10 cellular contexts compared by ENCODE assay signal in genomic region chr5:1568201-1568979, GRCh38. TPM values are rescaled to one million over a fixed set of nuclear protein-coding genes. Genes with fewer than 3 reads are reported as not detected.
DNase-seq lines count a peak whose midpoint lies in the region; ATAC-seq and TF ChIP-seq lines count a peak whose summit lies in the region.
"Had no signal": no experiment of that assay in that cellular context is flagged by ENCODE, and none has a peak within 500 bp of the region (broad histone marks: within the 10 kb centered on the region; RNA-seq: fewer than 3 reads in every experiment).

No MANE protein-coding gene starts in this region.

- no peaks in the 10 kb centered on the region for H3K27me3 ChIP-seq in heart right ventricle

- BruUV-seq in OCI-LY7 (replicated peaks; lab: Mats Ljungman, UMichigan) = no TSS peak

- CTCF ChIA-PET in OCI-LY7 (lab: Charles Lee; ENCODE audit: unreplicated experiment) = no interaction called here

- intact Hi-C loops in heart right ventricle (cut with DNase I) = no loop called here
- intact Hi-C loops in sciatic nerve (cut with DNase I) = no loop called here
- intact Hi-C loops in OCI-LY7 (cut with micrococcal nuclease; ENCODE audit: unreplicated experiment) = no loop called here

- H3K9me3 ChIP-seq in heart right ventricle = no peaks in the 10 kb centered on the region
- peaks cover 6% of the 10 kb centered on the region; the same call in 1 of the 2 replicates for H3K9me3 ChIP-seq in OCI-LY7 (ENCODE audit: low read length)

- DNase-seq in EH (ENCODE audit: low read depth) (peak; percentile 90), heart right ventricle (peak in 1 of 2 donors; percentile 20), sciatic nerve (ENCODE audit: low spot score) (no peak), OCI-LY7 (ENCODE audit: low spot score) (no peak), medulla oblongata (ENCODE audit: extremely low spot score) (no peak)
- DNase-seq: activated naive CD4-positive, alpha-beta T cell treated with anti-CD3 and anti-CD28 coated beads, Interleukin-2, amount 50 U/mL, for 16 hours had no signal

- no peaks in the 10 kb centered on the region for H3K79me2 ChIP-seq in OCI-LY7 (ENCODE audit: insufficient read depth, low read depth, low read length)

- POLR2A ChIA-PET in OCI-LY7 (lab: Charles Lee) = no interaction called here

- ATAC-seq in SK-N-SH treated with all-trans-retinoic acid at 6 μM for 48 hours (peak; percentile 76), heart right ventricle (peak; percentile 58 to 89 (median 76)), sciatic nerve (peak; percentile 77), HG03095 (IDR thresholded peaks at IDR 0.05; ENCODE audit: unreplicated experiment) (no peak), HG03460 (IDR thresholded peaks at IDR 0.05; ENCODE audit: unreplicated experiment) (no peak)

- no peaks in the 10 kb centered on the region for H4K20me1 ChIP-seq in OCI-LY7 (ENCODE audit: insufficient read depth, low read length)

- no peak overlapping the region for H3K4me2 ChIP-seq in OCI-LY7 (ENCODE audit: low read length)

- 34 to 35% methylated on average over 12 of the region's 12 CpGs for WGBS in heart right ventricle, 2 donors

- no peak for TF ChIP-seq CTCF in heart right ventricle (IDR thresholded peaks at IDR 0.05)
- TF ChIP-seq CTCF in OCI-LY7 (conservative IDR thresholded peaks at IDR 0.05; ENCODE audit: low read length) = no peak

- H3K9me2 ChIP-seq in OCI-LY7 (ENCODE audit: insufficient read depth, low read length) = no peaks in the 10 kb centered on the region

- H3K4me3 ChIP-seq in heart right ventricle = no peak overlapping the region
- H3K4me3 ChIP-seq in OCI-LY7 (ENCODE audit: low read depth, low read length, poor library complexity, severe bottlenecking) = no peak overlapping the region

- no peak overlapping the region for H2AFZ ChIP-seq in OCI-LY7 (ENCODE audit: low read length)

- peaks cover 0 to 11% (median 0%) of the 10 kb centered on the region in 9 donors for H3K36me3 ChIP-seq in heart right ventricle
- no peaks in the 10 kb centered on the region for H3K36me3 ChIP-seq in OCI-LY7 (ENCODE audit: insufficient read depth, low read length)

- H3K4me1 ChIP-seq in heart right ventricle (peaks cover 3 to 38% (median 16%) of the 10 kb centered on the region in 9 donors), OCI-LY7 (ENCODE audit: insufficient read depth, low read length, poor library complexity, severe bottlenecking) (no peaks in the 10 kb centered on the region)

- peak overlapping the region in 9 of 10 donors; percentile 45 to 78 (median 71) for H3K27ac ChIP-seq in heart right ventricle
- no peak overlapping the region for H3K27ac ChIP-seq in OCI-LY7 (ENCODE audit: low read depth, low read length, poor library complexity, severe bottlenecking)
- H3K27ac ChIP-seq: HL-60 had no signal

TF ChIP-seq in SK-N-SH treated with all-trans-retinoic acid at 6 μM for 48 hours, 23 proteins besides CTCF, POLR2A, EP300 and RAD21:
- TF ChIP-seq RARB (CRISPR knock-in tag; IDR thresholded peaks at IDR 0.05) (no peak), CSDC2 (CRISPR knock-in tag; IDR thresholded peaks at IDR 0.05) (peak; percentile 95), OSR1 (CRISPR knock-in tag; IDR thresholded peaks at IDR 0.05) (0 out of 2 replicates have a peak, but pooled peaks have one; percentile 24), TOX (CRISPR knock-in tag; IDR thresholded peaks at IDR 0.05; ENCODE audit: borderline replicate concordance) (no peak), BACH2 (CRISPR knock-in tag; IDR thresholded peaks at IDR 0.05; ENCODE audit: borderline replicate concordance) (no peak), ISL1 (CRISPR knock-in tag; IDR thresholded peaks at IDR 0.05) (0 out of 2 replicates have a peak, but pooled peaks have one; percentile 6), PATZ1 (CRISPR knock-in tag; IDR thresholded peaks at IDR 0.05; ENCODE audit: borderline replicate concordance) (no peak), ZFP30 (CRISPR knock-in tag; IDR thresholded peaks at IDR 0.05) (no peak), CSRNP3 (CRISPR knock-in tag; IDR thresholded peaks at IDR 0.05) (no peak)
- TF ChIP-seq, protein P1, sequence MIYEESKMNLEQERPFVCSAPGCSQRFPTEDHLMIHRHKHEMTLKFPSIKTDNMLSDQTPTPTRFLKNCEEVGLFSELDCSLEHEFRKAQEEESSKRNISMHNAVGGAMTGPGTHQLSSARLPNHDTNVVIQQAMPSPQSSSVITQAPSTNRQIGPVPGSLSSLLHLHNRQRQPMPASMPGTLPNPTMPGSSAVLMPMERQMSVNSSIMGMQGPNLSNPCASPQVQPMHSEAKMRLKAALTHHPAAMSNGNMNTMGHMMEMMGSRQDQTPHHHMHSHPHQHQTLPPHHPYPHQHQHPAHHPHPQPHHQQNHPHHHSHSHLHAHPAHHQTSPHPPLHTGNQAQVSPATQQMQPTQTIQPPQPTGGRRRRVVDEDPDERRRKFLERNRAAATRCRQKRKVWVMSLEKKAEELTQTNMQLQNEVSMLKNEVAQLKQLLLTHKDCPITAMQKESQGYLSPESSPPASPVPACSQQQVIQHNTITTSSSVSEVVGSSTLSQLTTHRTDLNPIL (CRISPR knock-in tag; IDR thresholded peaks at IDR 0.05; ENCODE audit: low read depth) = no peak
- TF ChIP-seq, protein P2, sequence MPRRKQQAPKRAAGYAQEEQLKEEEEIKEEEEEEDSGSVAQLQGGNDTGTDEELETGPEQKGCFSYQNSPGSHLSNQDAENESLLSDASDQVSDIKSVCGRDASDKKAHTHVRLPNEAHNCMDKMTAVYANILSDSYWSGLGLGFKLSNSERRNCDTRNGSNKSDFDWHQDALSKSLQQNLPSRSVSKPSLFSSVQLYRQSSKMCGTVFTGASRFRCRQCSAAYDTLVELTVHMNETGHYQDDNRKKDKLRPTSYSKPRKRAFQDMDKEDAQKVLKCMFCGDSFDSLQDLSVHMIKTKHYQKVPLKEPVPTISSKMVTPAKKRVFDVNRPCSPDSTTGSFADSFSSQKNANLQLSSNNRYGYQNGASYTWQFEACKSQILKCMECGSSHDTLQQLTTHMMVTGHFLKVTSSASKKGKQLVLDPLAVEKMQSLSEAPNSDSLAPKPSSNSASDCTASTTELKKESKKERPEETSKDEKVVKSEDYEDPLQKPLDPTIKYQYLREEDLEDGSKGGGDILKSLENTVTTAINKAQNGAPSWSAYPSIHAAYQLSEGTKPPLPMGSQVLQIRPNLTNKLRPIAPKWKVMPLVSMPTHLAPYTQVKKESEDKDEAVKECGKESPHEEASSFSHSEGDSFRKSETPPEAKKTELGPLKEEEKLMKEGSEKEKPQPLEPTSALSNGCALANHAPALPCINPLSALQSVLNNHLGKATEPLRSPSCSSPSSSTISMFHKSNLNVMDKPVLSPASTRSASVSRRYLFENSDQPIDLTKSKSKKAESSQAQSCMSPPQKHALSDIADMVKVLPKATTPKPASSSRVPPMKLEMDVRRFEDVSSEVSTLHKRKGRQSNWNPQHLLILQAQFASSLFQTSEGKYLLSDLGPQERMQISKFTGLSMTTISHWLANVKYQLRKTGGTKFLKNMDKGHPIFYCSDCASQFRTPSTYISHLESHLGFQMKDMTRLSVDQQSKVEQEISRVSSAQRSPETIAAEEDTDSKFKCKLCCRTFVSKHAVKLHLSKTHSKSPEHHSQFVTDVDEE (CRISPR knock-in tag; IDR thresholded peaks at IDR 0.05) = no peak
TF ChIP-seq in SK-N-SH treated with all-trans-retinoic acid at 6 μM for 48 hours: peak in this region for 3.

RNA-seq across cellular contexts. Expression of gene LPCAT1, which starts 44.6 kb away (rescaled TPM):
- total RNA-seq in heart right ventricle = 10 to 100 TPM in 3 of 10 donors, 1 to 10 TPM in 7; 5.6 to 25.5 (median 8.9) TPM
- polyA plus RNA-seq in heart right ventricle = 10 to 100 TPM; 14.8 to 23.8 TPM
- 44.4 TPM for total RNA-seq in sciatic nerve
- total RNA-seq in OCI-LY7 (2014; rRNA removed; shearing (Covaris generic)) = 47.7 and 69.1 TPM in 2 replicates
- 57.3 and 63.6 TPM in 2 replicates for total RNA-seq in OCI-LY7 (2022)

Comparison
In these comparisons a context has a peak if more than half of its experiments do, and no peak if none do; other contexts are left out.
1. ATAC-seq: peak in SK-N-SH treated with all-trans-retinoic acid at 6 μM for 48 hours (single experiment), heart right ventricle (8 of 8) and sciatic nerve (single experiment); none in HG03095 (single experiment) and HG03460 (single experiment).